In genomic region chr10:239109-239508, GRCh38 we compare ENCODE assay signal across 15 cellular contexts.
DNase-seq lines count a peak whose midpoint lies in the region; TF ChIP-seq lines count a peak whose summit lies in the region.
"Had no signal": no experiment of that assay in that cellular context is flagged by ENCODE, and none has a peak within 500 bp of the region (broad histone marks: within the 10 kb centered on the region; RNA-seq: fewer than 3 reads in every experiment).

No MANE protein-coding gene starts in this region.

- no peak overlapping the region for H2BK5ac ChIP-seq in mesenchymal stem cell (ENCODE audit: low read depth, low read length, poor library complexity, severe bottlenecking)

- DNase-seq in DMS53 (lab: John Stamatoyannopoulos, UW) (peak; percentile 55), DMS53 treated with DMSO at 0.1 percent for 48 hours (lab: John Stamatoyannopoulos, UW; ENCODE audit: unreplicated experiment) (no peak), LHCN-M2 (ENCODE audit: low read depth) (peak; percentile 75), astrocyte of the cerebellum (ENCODE audit: low read depth) (peak; percentile 32), lung microvascular endothelial cell (ENCODE audit: low read depth in 2 of 2) (peak; percentile 10 to 38), NCI-H1105 treated with DMSO at 0.1 percent for 48 hours (lab: John Stamatoyannopoulos, UW) (no peak), NCI-H446 treated with DMSO at 0.1 percent for 48 hours (lab: John Stamatoyannopoulos, UW) (no peak), mesenchymal stem cell (no peak)
- DNase-seq: activated CD4-positive, alpha-beta T cell treated with anti-CD3 and anti-CD28 coated beads, Interleukin-2, amount 10 ng/mL, durations not matched to agents 24 days and 14 days; activated T-cell treated with anti-CD3 and anti-CD28 coated beads, Interleukin-2, amount 50 U/mL, for 48 hours; cortex of kidney; mesendoderm; NCI-H2029; spleen; T-helper 17 cell had no signal

- no peak overlapping the region for H3K4me2 ChIP-seq in mesenchymal stem cell (ENCODE audit: low read length, poor library complexity, severe bottlenecking)

- no peak overlapping the region for H2BK12ac ChIP-seq in mesenchymal stem cell (ENCODE audit: low read length in 2 of 2)

- H2BK120ac ChIP-seq in mesenchymal stem cell (ENCODE audit: low read depth, low read length) = no peak overlapping the region

- no peak overlapping the region for H4K91ac ChIP-seq in mesenchymal stem cell (ENCODE audit: low read length)

- no peak overlapping the region for H3K23ac ChIP-seq in mesenchymal stem cell (ENCODE audit: low read length in 2 of 2)

- no peaks in the 10 kb centered on the region for H3K27me3 ChIP-seq in mesenchymal stem cell (ENCODE audit: control insufficient read depth in 1 of 2, insufficient read depth in 1 of 2, low read length in 2 of 2)
- H3K27me3 ChIP-seq: spleen had no signal

- H3K9ac ChIP-seq in mesenchymal stem cell (ENCODE audit: low read length) = no peak overlapping the region

- H3K79me1 ChIP-seq in mesenchymal stem cell (replicated peaks; ENCODE audit: low read length, poor library complexity, severe bottlenecking) = peaks cover 11% of the 10 kb centered on the region

- peaks cover 12 to 54% of the 10 kb centered on the region in 2 experiments for H3K36me3 ChIP-seq in mesenchymal stem cell (ENCODE audit: control insufficient read depth in 1 of 2, insufficient read depth in 2 of 2, low read depth in 1 of 2, low read length in 2 of 2)

- no peak overlapping the region for H3K27ac ChIP-seq in mesenchymal stem cell (ENCODE audit: low read length, poor library complexity, severe bottlenecking)
- H3K27ac ChIP-seq: spleen had no signal

- no peak overlapping the region for H2BK15ac ChIP-seq in mesenchymal stem cell (ENCODE audit: low read depth, poor library complexity, severe bottlenecking)

- in situ Hi-C loops in astrocyte of the cerebellum (cut with HindIII; ENCODE audit: low sequenced_read_pairs) = no loop called here

- no peak overlapping the region for H2AFZ ChIP-seq in mesenchymal stem cell (ENCODE audit: low read depth, low read length)

- H3K4ac ChIP-seq in mesenchymal stem cell (ENCODE audit: low read depth in 1 of 2, low read length in 2 of 2) = no peak overlapping the region

- no peak overlapping the region for H3K18ac ChIP-seq in mesenchymal stem cell (ENCODE audit: low read depth in 1 of 2, low read length in 2 of 2)

- H3K4me1 ChIP-seq in mesenchymal stem cell (ENCODE audit: control insufficient read depth, insufficient read depth, low read depth, low read length) = peaks cover under 1% of the 10 kb centered on the region

- no peak overlapping the region for H2AK5ac ChIP-seq in mesenchymal stem cell (ENCODE audit: low read length, severe bottlenecking)

- no peak overlapping the region for H4K8ac ChIP-seq in mesenchymal stem cell (ENCODE audit: low read length)

- H3K4me3 ChIP-seq in astrocyte of the cerebellum (ENCODE audit: low read depth, low read length) (no peak overlapping the region), mesenchymal stem cell (ENCODE audit: insufficient read depth in 1 of 2, low read depth in 1 of 2, low read length in 2 of 2) (no peak overlapping the region)
- H3K4me3 ChIP-seq: spleen had no signal

- no peak overlapping the region for H3K14ac ChIP-seq in mesenchymal stem cell (ENCODE audit: low read length in 2 of 2)

- peak; percentile 7 for TF ChIP-seq CTCF in astrocyte of the cerebellum (IDR thresholded peaks at IDR 0.05; ENCODE audit: low read depth, low read length, missing control alignments)

- H3K9me3 ChIP-seq in mesenchymal stem cell (ENCODE audit: control insufficient read depth, low read length) = no peaks in the 10 kb centered on the region
- H3K9me3 ChIP-seq: spleen had no signal

- 95% methylated on average over 5 of the region's 6 CpGs for WGBS in mesenchymal stem cell

Comparison
In these comparisons a context has a peak if more than half of its experiments do, and no peak if none do; other contexts are left out.
1. DNase-seq: peak in DMS53 (single experiment), LHCN-M2 (single experiment), astrocyte of the cerebellum (single experiment) and lung microvascular endothelial cell (2 of 2); none in DMS53 treated with DMSO at 0.1 percent for 48 hours (single experiment), NCI-H1105 treated with DMSO at 0.1 percent for 48 hours (single experiment), NCI-H446 treated with DMSO at 0.1 percent for 48 hours (single experiment) and mesenchymal stem cell (single experiment).